ENCODE assay signal across 26 cellular contexts in genomic region chr1:228552596-228553176, GRCh38.
A peak's percentile ranks its signal among the peaks of the same experiment; 100 is the strongest.
DNase-seq lines count a peak whose midpoint lies in the region; ATAC-seq, FAIRE-seq and TF ChIP-seq lines count a peak whose summit lies in the region.
"Had no signal": no experiment of that assay in that cellular context is flagged by ENCODE, and none has a peak within 500 bp of the region (broad histone marks: within the 10 kb centered on the region; RNA-seq: fewer than 3 reads in every experiment).

No MANE protein-coding gene starts in this region.

- TF ChIP-seq EP300 in Ishikawa (IDR thresholded peaks at IDR 0.05; ENCODE audit: borderline replicate concordance) (peak; percentile 79), suprapubic skin (IDR thresholded peaks at IDR 0.05) (no peak)

- H3K27ac Mint-ChIP-seq in activated CD4-positive, alpha-beta T cell treated with anti-CD3 and anti-CD28 coated beads, Interleukin-2, amount 10 ng/mL, durations not matched to agents 24 days and 14 days, result no peak overlapping the region
- H3K27ac Mint-ChIP-seq: B cell; CD14-positive monocyte; CD4-positive, alpha-beta T cell; HFFc6 had no signal

- no peak overlapping the region for H3K4me2 ChIP-seq in trophoblast cell (ENCODE audit: low read length)
- H3K4me2 ChIP-seq: BLaER1 treated with 17β-estradiol and CSF1 and Interleukin-3, amounts not matched to agents 10 nM and 100 nM had no signal

- H2AFZ ChIP-seq in trophoblast cell (ENCODE audit: insufficient read depth, low read length, poor library complexity), result no peak overlapping the region

- TF ChIP-seq RAD21 in Ishikawa (IDR thresholded peaks at IDR 0.05; ENCODE audit: low read depth), result no peak

- H2BK5ac ChIP-seq in trophoblast cell (ENCODE audit: low read depth, low read length, poor library complexity), result no peak overlapping the region

- no peaks in the 10 kb centered on the region for H3K36me3 Mint-ChIP-seq in activated CD4-positive, alpha-beta T cell treated with anti-CD3 and anti-CD28 coated beads, Interleukin-2, amount 10 ng/mL, durations not matched to agents 24 days and 14 days (ENCODE audit: low read depth)
- H3K36me3 Mint-ChIP-seq: CD14-positive monocyte; CD8-positive, alpha-beta memory T cell had no signal

- no peak overlapping the region for H2AK5ac ChIP-seq in trophoblast cell (ENCODE audit: low read length)

- TF ChIP-seq CTCF in suprapubic skin (IDR thresholded peaks at IDR 0.05) (no peak), kidney (IDR thresholded peaks at IDR 0.05; ENCODE audit: borderline replicate concordance, extremely low read depth, insufficient read depth) (no peak)

- H4K12ac ChIP-seq in trophoblast cell (ENCODE audit: low read depth, low read length), result no peak overlapping the region

- H3K9ac ChIP-seq in trophoblast cell (ENCODE audit: low read length) (no peak overlapping the region), kidney (ENCODE audit: low read length in 2 of 2) (no peak overlapping the region)
- H3K9ac ChIP-seq: BLaER1 treated with 17β-estradiol and CSF1 and Interleukin-3, amounts not matched to agents 10 nM and 100 nM had no signal

- H3K4me1 Mint-ChIP-seq in activated CD4-positive, alpha-beta T cell treated with anti-CD3 and anti-CD28 coated beads, Interleukin-2, amount 10 ng/mL, durations not matched to agents 24 days and 14 days, result no peaks in the 10 kb centered on the region
- H3K4me1 Mint-ChIP-seq: B cell; CD14-positive monocyte; CD8-positive, alpha-beta memory T cell had no signal

- no peak overlapping the region for H4K8ac ChIP-seq in trophoblast cell (ENCODE audit: low read depth, low read length)

- no peak for TF ChIP-seq POLR2A in suprapubic skin (IDR thresholded peaks at IDR 0.05)

- H3K14ac ChIP-seq in trophoblast cell (ENCODE audit: low read length), result no peak overlapping the region

- no peak for ATAC-seq in HG03108 (IDR thresholded peaks at IDR 0.05; ENCODE audit: unreplicated experiment)

- H3K79me1 ChIP-seq in trophoblast cell (ENCODE audit: low read length), result no peaks in the 10 kb centered on the region

- DNase-seq in kidney tubule cell (ENCODE audit: low spot score) (peak; percentile 33), trophoblast cell (peak; percentile 54 to 86), suprapubic skin (ENCODE audit: low spot score in 2 of 2) (peak; percentile 1 to 13), NCI-H526 (lab: John Stamatoyannopoulos, UW) (no peak), kidney (no peak)
- DNase-seq in activated CD4-positive, alpha-beta T cell treated with anti-CD3 and anti-CD28 coated beads, Interleukin-2, amount 10 ng/mL, durations not matched to agents 24 days and 14 days, result no peak
- DNase-seq: CD4-positive, alpha-beta T cell; CD8-positive, alpha-beta memory T cell; DMS 273 treated with DMSO at 0.1 percent for 48 hours; DMS79; EL; GDM1; GOT3; HFFc6 had no signal

- H3K9me3 ChIP-seq in trophoblast cell (ENCODE audit: insufficient read depth, low read depth, low read length) (peaks cover 10% of the 10 kb centered on the region), suprapubic skin (no peaks in the 10 kb centered on the region), kidney (ENCODE audit: control insufficient read depth in 1 of 2, low read length in 2 of 2) (peaks cover 0 to 4% of the 10 kb centered on the region in 2 donors)
- H3K9me3 ChIP-seq: HAP-1 had no signal

- no peak overlapping the region for H2BK12ac ChIP-seq in trophoblast cell (ENCODE audit: low read length)

- FAIRE-seq in kidney (lab: Jason Lieb, UNC), result no peak
- FAIRE-seq: A204.1, D721Med, GM12891, GM18507, H54 had no signal

- H3K23ac ChIP-seq in trophoblast cell (ENCODE audit: low read length), result no peak overlapping the region

- H4K91ac ChIP-seq in trophoblast cell (ENCODE audit: low read depth, low read length), result no peak overlapping the region

- no peaks in the 10 kb centered on the region for H3K27me3 Mint-ChIP-seq in activated CD4-positive, alpha-beta T cell treated with anti-CD3 and anti-CD28 coated beads, Interleukin-2, amount 10 ng/mL, durations not matched to agents 24 days and 14 days
- H3K27me3 Mint-ChIP-seq: B cell had no signal

- no peaks in the 10 kb centered on the region for H3K79me2 ChIP-seq in trophoblast cell (ENCODE audit: control insufficient read depth, insufficient read depth, low read length, poor library complexity)

- no peak overlapping the region for H3K4me3 ChIP-seq in trophoblast cell (ENCODE audit: low read depth, low read length)
- H3K4me3 ChIP-seq in suprapubic skin, result no peak overlapping the region
- H3K4me3 ChIP-seq in kidney (ENCODE audit: low read length in 2 of 2), result no peak overlapping the region
- H3K4me3 ChIP-seq: BLaER1 treated with 17β-estradiol and CSF1 and Interleukin-3, amounts not matched to agents 10 nM and 100 nM; HAP-1 had no signal

- H3K4ac ChIP-seq in trophoblast cell (ENCODE audit: low read depth, low read length), result no peak overlapping the region

- H3K4me3 Mint-ChIP-seq in activated CD4-positive, alpha-beta T cell treated with anti-CD3 and anti-CD28 coated beads, Interleukin-2, amount 10 ng/mL, durations not matched to agents 24 days and 14 days, result no peak overlapping the region
- H3K4me3 Mint-ChIP-seq: B cell; CD14-positive monocyte; CD4-positive, alpha-beta T cell; HFFc6 had no signal

- H3K27me3 ChIP-seq in trophoblast cell (ENCODE audit: insufficient read depth, low read length) (no peaks in the 10 kb centered on the region), suprapubic skin (peaks cover 15% of the 10 kb centered on the region)

- H3K36me3 ChIP-seq in trophoblast cell (ENCODE audit: control insufficient read depth in 1 of 2, insufficient read depth in 2 of 2, low read length in 2 of 2) (no peaks in the 10 kb centered on the region), suprapubic skin (no peaks in the 10 kb centered on the region), kidney (ENCODE audit: control insufficient read depth in 1 of 2, insufficient read depth in 2 of 2, low read length in 2 of 2) (no peaks in the 10 kb centered on the region)
- H3K36me3 ChIP-seq: BLaER1 treated with 17β-estradiol and CSF1 and Interleukin-3, amounts not matched to agents 10 nM and 100 nM; HAP-1 had no signal

- H2BK120ac ChIP-seq in trophoblast cell (ENCODE audit: insufficient read depth, low read length, poor library complexity), result no peak overlapping the region

- H3K9me3 Mint-ChIP-seq in activated CD4-positive, alpha-beta T cell treated with anti-CD3 and anti-CD28 coated beads, Interleukin-2, amount 10 ng/mL, durations not matched to agents 24 days and 14 days, result peaks cover 6% of the 10 kb centered on the region

- H3K27ac ChIP-seq in trophoblast cell (ENCODE audit: low read depth, low read length) (no peak overlapping the region), suprapubic skin (no peak overlapping the region), kidney (ENCODE audit: low read depth in 2 of 2, low read length in 2 of 2) (no peak overlapping the region)
- H3K27ac ChIP-seq: 22Rv1; BLaER1 treated with 17β-estradiol and CSF1 and Interleukin-3, amounts not matched to agents 10 nM and 100 nM had no signal

- no peak overlapping the region for H3K18ac ChIP-seq in trophoblast cell (ENCODE audit: low read length)

- H3K4me1 ChIP-seq in trophoblast cell (ENCODE audit: control insufficient read depth in 1 of 2, insufficient read depth in 2 of 2, low read length in 2 of 2), result no peaks in the 10 kb centered on the region
- H3K4me1 ChIP-seq in suprapubic skin, result no peaks in the 10 kb centered on the region
- H3K4me1 ChIP-seq in kidney (ENCODE audit: control insufficient read depth in 1 of 2, insufficient read depth in 1 of 2, low read depth in 1 of 2, low read length in 2 of 2), result no peaks in the 10 kb centered on the region
- H3K4me1 ChIP-seq: HAP-1 had no signal

- intact Hi-C loops in activated CD4-positive, alpha-beta T cell treated with anti-CD3 and anti-CD28 coated beads, Interleukin-2, amount 10 ng/mL, durations not matched to agents 24 days and 14 days (cut with micrococcal nuclease), result no loop called here
- intact Hi-C loops in kidney (cut with DNase I), result no loop called here

- WGBS in trophoblast cell (ENCODE audit: extremely low coverage, insufficient coverage, insufficient read length), result no CpG with 5 or more reads among the region's 5 CpGs
- WGBS in suprapubic skin, result 72% methylated on average over 5 of the region's 5 CpGs

TF ChIP-seq in Ishikawa, 13 proteins besides CTCF, POLR2A, EP300 and RAD21 (continues in another document):
- TF ChIP-seq ZBTB7A (IDR thresholded peaks at IDR 0.05; ENCODE audit: low read depth), result no peak
- TF ChIP-seq TAF1 (IDR thresholded peaks at IDR 0.05; ENCODE audit: low read depth), result no peak
- TF ChIP-seq USF1 (IDR thresholded peaks at IDR 0.05), result no peak
- peak; percentile 92 for TF ChIP-seq TCF12 (IDR thresholded peaks at IDR 0.05; ENCODE audit: low read depth)
- peak; percentile 63 for TF ChIP-seq NFIC (IDR thresholded peaks at IDR 0.05)
- TF ChIP-seq CEBPB (IDR thresholded peaks at IDR 0.05), result no peak
- no peak for TF ChIP-seq REST (IDR thresholded peaks at IDR 0.05; ENCODE audit: low read depth)

Comparison
In these comparisons a context has a peak if more than half of its experiments do, and no peak if none do; other contexts are left out.
1. DNase-seq: peak in kidney tubule cell (single experiment), trophoblast cell (2 of 2) and suprapubic skin (2 of 2); none in NCI-H526 (0 of 2), activated CD4-positive, alpha-beta T cell treated with anti-CD3 and anti-CD28 coated beads, Interleukin-2, amount 10 ng/mL, durations not matched to agents 24 days and 14 days (single experiment) and kidney (single experiment).